In genomic region chr1:164668451-164668850, GRCh38 we compare ENCODE assay signal across 13 cellular contexts.
DNase-seq lines count a peak whose midpoint lies in the region; ATAC-seq and TF ChIP-seq lines count a peak whose summit lies in the region.
"Had no signal": no experiment of that assay in that cellular context is flagged by ENCODE, and none has a peak within 500 bp of the region (broad histone marks: within the 10 kb centered on the region; RNA-seq: fewer than 3 reads in every experiment).

No MANE protein-coding gene starts in this region.

- intact Hi-C loops in gastrocnemius medialis (cut with DNase I; ENCODE audit: low total_unique reads), result no loop called here

- no peaks in the 10 kb centered on the region for H3K9me3 ChIP-seq in gastrocnemius medialis
- H3K9me3 ChIP-seq: A549 had no signal

- peak overlapping the region in 3 of 4 donors; percentile 11 to 22 (median 13) for H3K27ac ChIP-seq in gastrocnemius medialis

- peak; percentile 24 for DNase-seq in NCI-H2196 (lab: John Stamatoyannopoulos, UW; ENCODE audit: unreplicated experiment)
- peak; percentile 18 for DNase-seq in islet precursor cell
- DNase-seq in gastrocnemius medialis, result no peak
- no peak for DNase-seq in activated CD4-positive, alpha-beta T cell treated with anti-CD3 and anti-CD28 coated beads, Interleukin-2, amount 50 U/mL, for 48 hours
- DNase-seq: CD8-positive, alpha-beta T cell; COR-L47; DMS153; DMS79 treated with DMSO at 0.1 percent for 48 hours; EL; HCEC 1CT had no signal

- ATAC-seq in gastrocnemius medialis, result no peak
- no peak for ATAC-seq in HG02840 (IDR thresholded peaks at IDR 0.05; ENCODE audit: low FRiP score, unreplicated experiment)
- no peak for ATAC-seq in HG03378 (IDR thresholded peaks at IDR 0.05; ENCODE audit: unreplicated experiment)
- ATAC-seq: A549; CD8-positive, alpha-beta T cell had no signal

- in situ Hi-C loops in gastrocnemius medialis (cut with MboI; ENCODE audit: low sequenced_read_pairs in 4 of 4), result loop anchor here in 1 of 4 donors (10.0 kb wide), 1 partner anchor 64 kb away; no protein-coding TSS in a partner anchor

- H3K27me3 ChIP-seq in gastrocnemius medialis, result no peaks in the 10 kb centered on the region

- TF ChIP-seq POLR2A in gastrocnemius medialis (IDR thresholded peaks at IDR 0.05), result no peak

- H3K4me1 ChIP-seq in gastrocnemius medialis, result peaks cover 25 to 42% of the 10 kb centered on the region in 2 donors

- H3K4me3 ChIP-seq in gastrocnemius medialis, result no peak overlapping the region
- H3K4me3 ChIP-seq: A549 had no signal

- no peaks in the 10 kb centered on the region for H3K36me3 ChIP-seq in gastrocnemius medialis

- no peak for TF ChIP-seq CTCF in gastrocnemius medialis (IDR thresholded peaks at IDR 0.05 in 4 of 5, conservative IDR thresholded peaks at IDR 0.05 in 1 of 5)

Comparison
In these comparisons a context has a peak if more than half of its experiments do, and no peak if none do; other contexts are left out.
1. DNase-seq: peak in NCI-H2196 (single experiment) and islet precursor cell (single experiment); none in gastrocnemius medialis (0 of 2) and activated CD4-positive, alpha-beta T cell treated with anti-CD3 and anti-CD28 coated beads, Interleukin-2, amount 50 U/mL, for 48 hours (0 of 2).